ENCODE assay signal across 9 cellular contexts in genomic region chr5:132496631-132497487, GRCh38. TPM values are rescaled to one million over a fixed set of nuclear protein-coding genes. Genes with fewer than 3 reads are reported as not detected.
DNase-seq lines count a peak whose midpoint lies in the region; FAIRE-seq and TF ChIP-seq lines count a peak whose summit lies in the region.
"Had no signal": no experiment of that assay in that cellular context is flagged by ENCODE, and none has a peak within 500 bp of the region (broad histone marks: within the 10 kb centered on the region; RNA-seq: fewer than 3 reads in every experiment).

No MANE protein-coding gene starts in this region.

- 2 to 4% methylated on average over 38 to 59 of the region's 62 CpGs for WGBS in GM23248 (ENCODE audit: low coverage in 1 of 2, low lambda C conversion rate in 2 of 2, missing lambda C conversion rate in 2 of 2), 2 experiments
- WGBS in smooth muscle cell (ENCODE audit: low lambda C conversion rate) = 4% methylated on average over 57 of the region's 62 CpGs

- H3K27me3 ChIP-seq in GM23248 (replicated peaks; ENCODE audit: insufficient read depth) (no peaks in the 10 kb centered on the region), keratinocyte (ENCODE audit: control insufficient read depth, extremely low read depth, insufficient read depth, low read length) (no peaks in the 10 kb centered on the region), smooth muscle cell (ENCODE audit: low read depth) (no peaks in the 10 kb centered on the region)

- H3K9me3 Mint-ChIP-seq in chondrocyte (ENCODE audit: low read depth) = no peaks in the 10 kb centered on the region

- H3K4me3 Mint-ChIP-seq in chondrocyte (ENCODE audit: unreplicated experiment) = peak overlapping the region; percentile 77

- no peaks in the 10 kb centered on the region for H3K9me1 ChIP-seq in keratinocyte (ENCODE audit: control insufficient read depth, extremely low read depth, insufficient read depth, low read length)

- H3K9me2 ChIP-seq in GM23248 (ENCODE audit: insufficient read depth) = no peaks in the 10 kb centered on the region

- TF ChIP-seq POLR2A in GM10847 (IDR thresholded peaks at IDR 0.05; ENCODE audit: extremely low read depth, insufficient read length) = peak; percentile 75

- H2AFZ ChIP-seq in GM23248 (peak overlapping the region; percentile 86), keratinocyte (ENCODE audit: control insufficient read depth, low read length) (peak overlapping the region; percentile 75), smooth muscle cell (ENCODE audit: low read depth) (peak overlapping the region; percentile 81)

- H3K36me3 ChIP-seq in GM23248 (ENCODE audit: low read depth) = no peaks in the 10 kb centered on the region
- H3K36me3 ChIP-seq in keratinocyte (ENCODE audit: control insufficient read depth in 2 of 2, extremely low read depth in 1 of 2, insufficient read depth in 2 of 2, low read length in 2 of 2) = no peaks in the 10 kb centered on the region
- no peaks in the 10 kb centered on the region for H3K36me3 ChIP-seq in smooth muscle cell (ENCODE audit: low read depth)

- no peaks in the 10 kb centered on the region for H3K79me2 ChIP-seq in GM23248 (ENCODE audit: insufficient read depth)
- no peaks in the 10 kb centered on the region for H3K79me2 ChIP-seq in keratinocyte (ENCODE audit: control insufficient read depth, insufficient read depth, low read length)
- no peaks in the 10 kb centered on the region for H3K79me2 ChIP-seq in smooth muscle cell (ENCODE audit: low read depth)

- H3F3A ChIP-seq in GM23248 (ENCODE audit: insufficient read depth) = peaks cover 22% of the 10 kb centered on the region
- H3F3A ChIP-seq in smooth muscle cell (ENCODE audit: low read depth) = peaks cover 22% of the 10 kb centered on the region

- H3K4me1 Mint-ChIP-seq in chondrocyte (ENCODE audit: low read depth) = peaks cover 38% of the 10 kb centered on the region

- H3K4me2 ChIP-seq in GM23248 (ENCODE audit: unreplicated experiment) (peak overlapping the region; percentile 84), keratinocyte (ENCODE audit: control insufficient read depth, extremely low read depth, insufficient read depth, low read depth, low read length) (peak overlapping the region; percentile 92), smooth muscle cell (peak overlapping the region; percentile 83)

- H3K27ac ChIP-seq in GM23248 = peak overlapping the region; percentile 82
- H3K27ac ChIP-seq in keratinocyte (ENCODE audit: control insufficient read depth, insufficient read depth, low read length) = peak overlapping the region; percentile 66
- peak overlapping the region; percentile 78 for H3K27ac ChIP-seq in smooth muscle cell (ENCODE audit: low read depth)

- H3K9ac ChIP-seq in GM23248 (peak overlapping the region; percentile 90), keratinocyte (ENCODE audit: control insufficient read depth, extremely low read depth, insufficient read depth, low read length) (peak overlapping the region; percentile 72), smooth muscle cell (ENCODE audit: low read depth) (no peak overlapping the region)

- peak overlapping the region; percentile 92 for H3K27ac Mint-ChIP-seq in chondrocyte (ENCODE audit: unreplicated experiment)

- H3K27me3 Mint-ChIP-seq in chondrocyte (ENCODE audit: low read depth) = no peaks in the 10 kb centered on the region

- peak; percentile 86 for DNase-seq in GM23248
- peak; percentile 86 for DNase-seq in LoVo (ENCODE audit: low spot score)
- peak; percentile 86 for DNase-seq in UCSD-AML1 (lab: John Stamatoyannopoulos, UW; ENCODE audit: unreplicated experiment)
- no peak for DNase-seq in chondrocyte (ENCODE audit: low spot score)
- DNase-seq in keratinocyte (ENCODE audit: low read depth, low spot score) = no peak
- peak; percentile 72 for DNase-seq in smooth muscle cell (lab: John Stamatoyannopoulos, UW; ENCODE audit: unreplicated experiment)
- DNase-seq in NCI-H1694 treated with DMSO at 0.1 percent for 48 hours (lab: John Stamatoyannopoulos, UW) = no peak

- peak overlapping the region; percentile 85 for H3K4me3 ChIP-seq in GM23248
- peak overlapping the region; percentile 28 to 73 (median 64) for H3K4me3 ChIP-seq in keratinocyte (ENCODE audit: control insufficient read depth in 2 of 3, extremely low read depth in 1 of 3, insufficient read depth in 2 of 3, low read depth in 1 of 3, low read length in 3 of 3)
- peak overlapping the region; percentile 54 for H3K4me3 ChIP-seq in smooth muscle cell

- FAIRE-seq in keratinocyte (lab: Jason Lieb, UNC) = no peak

- no peaks in the 10 kb centered on the region for H3K36me3 Mint-ChIP-seq in chondrocyte (ENCODE audit: low read depth)

- peaks cover 25% of the 10 kb centered on the region for H3K4me1 ChIP-seq in GM23248 (ENCODE audit: insufficient read depth)
- peaks cover 25% of the 10 kb centered on the region for H3K4me1 ChIP-seq in keratinocyte (ENCODE audit: control insufficient read depth, extremely low read depth, insufficient read depth, low read length)
- peaks cover 7% of the 10 kb centered on the region for H3K4me1 ChIP-seq in smooth muscle cell (ENCODE audit: low read depth)

- H4K20me1 ChIP-seq in GM23248 (ENCODE audit: insufficient read depth) = no peaks in the 10 kb centered on the region
- H4K20me1 ChIP-seq in keratinocyte (ENCODE audit: control insufficient read depth, extremely low read depth, insufficient read depth, low read length) = no peaks in the 10 kb centered on the region
- H4K20me1 ChIP-seq in smooth muscle cell (ENCODE audit: low read depth) = no peaks in the 10 kb centered on the region

- H3K9me3 ChIP-seq in GM23248 (ENCODE audit: low read depth) (no peaks in the 10 kb centered on the region), keratinocyte (ENCODE audit: control insufficient read depth, low read depth, low read length) (no peaks in the 10 kb centered on the region), smooth muscle cell (replicated peaks; ENCODE audit: low read depth) (no peaks in the 10 kb centered on the region)

- no peak for TF ChIP-seq CTCF in chondrocyte (IDR thresholded peaks at IDR 0.05)
- TF ChIP-seq CTCF in keratinocyte (optimal IDR thresholded peaks at IDR 0.05 in 1 of 3, IDR thresholded peaks at IDR 0.05 in 1 of 3, conservative IDR thresholded peaks at IDR 0.05 in 1 of 3; ENCODE audit: extremely low read depth in 1 of 3, insufficient read depth in 2 of 3, low read length in 3 of 3) = no peak
- no peak for TF ChIP-seq CTCF in smooth muscle cell (IDR thresholded peaks at IDR 0.05; ENCODE audit: borderline replicate concordance, insufficient read depth, poor library complexity, severe bottlenecking)

- in situ Hi-C loops in GM23248 (cut with MboI) = no loop called here

- dilution Hi-C loops in keratinocyte (cut with MboI; ENCODE audit: extremely low pct_ligation_motif_present, low sequenced_read_pairs) = no loop called here

RNA-seq across cellular contexts. Expression of gene IRF1, which starts 6.3 kb away (rescaled TPM):
- total RNA-seq in GM23248 (2014; rRNA removed; shearing (Covaris generic)) = 6.2 and 10.4 TPM in 2 replicates
- 21.7 and 22.2 TPM in 2 replicates for polyA plus RNA-seq in GM23248 (2016; fragmentation: Nextera tagmentation; extraction: Ambion mirVana)
- 10.8 to 17.8 TPM (median 16.3 TPM) in 3 replicates for total RNA-seq in chondrocyte
- 3.7 to 16.4 TPM (median 6.2 TPM) in 3 replicates for polyA plus RNA-seq in keratinocyte
- polyA plus RNA-seq in keratinocyte (2011; ENCODE audit: low read depth) = 1.5 TPM
- 5.1 and 5.5 TPM in 2 replicates for polyA plus RNA-seq in keratinocyte (2011; cell fraction: cytosol; rRNA removed)
- polyA plus RNA-seq in keratinocyte (2011; cell fraction: nucleus; rRNA removed) = 10.1 and 10.5 TPM in 2 replicates
- 3.0 and 14.7 TPM in 2 replicates for polyA plus RNA-seq in keratinocyte (2012; ENCODE audit: low replicate concordance)
- polyA minus RNA-seq in keratinocyte = 4.8 to 17.6 TPM (median 13.9 TPM) in 3 replicates
- 2.1 TPM for polyA minus RNA-seq in keratinocyte (2011; cell fraction: cytosol; rRNA and poly(A)+ RNA removed)
- polyA minus RNA-seq in keratinocyte (2011; cell fraction: nucleus; rRNA and poly(A)+ RNA removed) = 8.0 and 9.3 TPM in 2 replicates
- total RNA-seq in smooth muscle cell = 15.7 and 18.0 TPM in 2 replicates
- 19.1 and 25.5 TPM in 2 replicates for polyA plus RNA-seq in smooth muscle cell

RNA-seq across cellular contexts. Expression of gene IL5, which starts 46.5 kb away (rescaled TPM):
- total RNA-seq in GM23248 (2014; rRNA removed; shearing (Covaris generic)) = not detected in 2 replicates
- not detected in 2 replicates for polyA plus RNA-seq in GM23248 (2016; fragmentation: Nextera tagmentation; extraction: Ambion mirVana)
- not detected in 3 replicates for total RNA-seq in chondrocyte
- polyA plus RNA-seq in keratinocyte = not detected in 3 replicates
- not detected for polyA plus RNA-seq in keratinocyte (2011; ENCODE audit: low read depth)
- not detected in 2 replicates for polyA plus RNA-seq in keratinocyte (2011; cell fraction: cytosol; rRNA removed)
- polyA plus RNA-seq in keratinocyte (2011; cell fraction: nucleus; rRNA removed) = not detected in 2 replicates
- polyA plus RNA-seq in keratinocyte (2012; ENCODE audit: low replicate concordance) = not detected in 2 replicates
- polyA minus RNA-seq in keratinocyte = not detected in 3 replicates
- not detected for polyA minus RNA-seq in keratinocyte (2011; cell fraction: cytosol; rRNA and poly(A)+ RNA removed)
- polyA minus RNA-seq in keratinocyte (2011; cell fraction: nucleus; rRNA and poly(A)+ RNA removed) = not detected in 2 replicates
- not detected in 2 replicates for total RNA-seq in smooth muscle cell
- not detected in 2 replicates for polyA plus RNA-seq in smooth muscle cell
- total RNA-seq: subcutaneous adipose tissue had no signal

RNA-seq across cellular contexts. Expression of gene RAD50, which starts 59.9 kb away (rescaled TPM):
- 17.7 and 21.5 TPM in 2 replicates for total RNA-seq in GM23248 (2014; rRNA removed; shearing (Covaris generic))
- polyA plus RNA-seq in GM23248 (2016; fragmentation: Nextera tagmentation; extraction: Ambion mirVana) (40.9 and 44.0 TPM in 2 replicates), keratinocyte (14.8 to 26.3 TPM (median 18.2 TPM) in 3 replicates), smooth muscle cell (19.9 and 26.1 TPM in 2 replicates)
- total RNA-seq in chondrocyte (27.7 to 30.7 TPM (median 27.8 TPM) in 3 replicates), smooth muscle cell (26.8 and 28.8 TPM in 2 replicates)
- 115 TPM for polyA plus RNA-seq in keratinocyte (2011; ENCODE audit: low read depth)
- polyA plus RNA-seq in keratinocyte (2011; cell fraction: cytosol; rRNA removed) = 15.0 and 22.7 TPM in 2 replicates
- polyA plus RNA-seq in keratinocyte (2011; cell fraction: nucleus; rRNA removed) = 27.6 and 31.2 TPM in 2 replicates
- polyA plus RNA-seq in keratinocyte (2012; ENCODE audit: low replicate concordance) = 18.8 and 24.1 TPM in 2 replicates
- polyA minus RNA-seq in keratinocyte = 20.1 to 53.7 TPM (median 24.6 TPM) in 3 replicates
- 24.0 TPM for polyA minus RNA-seq in keratinocyte (2011; cell fraction: cytosol; rRNA and poly(A)+ RNA removed)
- polyA minus RNA-seq in keratinocyte (2011; cell fraction: nucleus; rRNA and poly(A)+ RNA removed) = 19.9 and 34.5 TPM in 2 replicates

Comparison
In these comparisons a context has a peak if more than half of its experiments do, and no peak if none do; other contexts are left out.
1. DNase-seq: peak in GM23248 (single experiment), LoVo (single experiment), UCSD-AML1 (single experiment) and smooth muscle cell (single experiment); none in chondrocyte (single experiment), keratinocyte (single experiment) and NCI-H1694 treated with DMSO at 0.1 percent for 48 hours (single experiment).
2. Peak in every context shown above with its lines, with median percentiles within 50 percentile points of each other: H2AFZ ChIP-seq, H3K27ac ChIP-seq, H3K4me2 ChIP-seq and H3K4me3 ChIP-seq.